Comparison of ENCODE assay signal across 17 cellular contexts in genomic region chr5:146521403-146522106, GRCh38. TPM values are rescaled to one million over a fixed set of nuclear protein-coding genes. Genes with fewer than 3 reads are reported as not detected.
DNase-seq lines count a peak whose midpoint lies in the region; ATAC-seq and TF ChIP-seq lines count a peak whose summit lies in the region.
"Had no signal": no experiment of that assay in that cellular context is flagged by ENCODE, and none has a peak within 500 bp of the region (broad histone marks: within the 10 kb centered on the region; RNA-seq: fewer than 3 reads in every experiment).

No MANE protein-coding gene starts in this region.

- no peak overlapping the region for H3K4me3 Mint-ChIP-seq in Calu3 (ENCODE audit: low read depth, unreplicated experiment)
- H3K4me3 Mint-ChIP-seq: CD4-positive, alpha-beta memory T cell had no signal

- intact Hi-C loops in Calu3 (cut with micrococcal nuclease; ENCODE audit: unreplicated experiment) = no loop called here

- no TSS peak for BruUV-seq in Calu3 (replicated peaks; lab: Mats Ljungman, UMichigan)

- ATAC-seq in HG03280 (IDR thresholded peaks at IDR 0.05; ENCODE audit: unreplicated experiment) = no peak

- CTCF ChIA-PET in Calu3 (lab: Charles Lee) = interaction anchor here (2.7 kb wide), 1 partner anchor 12 kb away, joined by 16 read pairs; no protein-coding TSS in a partner anchor

- H3K9me3 Mint-ChIP-seq in Calu3 (ENCODE audit: low read depth, unreplicated experiment) = no peaks in the 10 kb centered on the region
- H3K9me3 Mint-ChIP-seq: CD4-positive, alpha-beta memory T cell had no signal

- no peak for TF ChIP-seq CTCF in epithelial cell of esophagus (IDR thresholded peaks at IDR 0.05; ENCODE audit: insufficient read depth, low read depth, low read length, missing control alignments)
- TF ChIP-seq CTCF in Calu3 (IDR thresholded peaks at IDR 0.05; ENCODE audit: unreplicated experiment) = no peak

- no peak overlapping the region for H3K4me3 ChIP-seq in epithelial cell of esophagus (ENCODE audit: low read length)

- peaks cover 13% of the 10 kb centered on the region for H3K27me3 Mint-ChIP-seq in Calu3 (ENCODE audit: unreplicated experiment)

- no peak overlapping the region for H3K27ac Mint-ChIP-seq in Calu3 (ENCODE audit: unreplicated experiment)
- H3K27ac Mint-ChIP-seq: CD4-positive, alpha-beta memory T cell had no signal

- DNase-seq in DMS53 (lab: John Stamatoyannopoulos, UW) (peak; percentile 91), ELR (ENCODE audit: low read depth) (peak; percentile 25), NCI-H774 (lab: John Stamatoyannopoulos, UW) (peak; percentile 78), epithelial cell of esophagus (ENCODE audit: low read depth) (peak; percentile 27), Calu3 (no peak), germinal center (ENCODE audit: low spot score) (no peak)
- DNase-seq: CD4-positive, alpha-beta memory T cell; GF-D8; GOT3; NCI-H1694; NCI-H2171; NCI-H524 treated with DMSO at 0.1 percent for 48 hours; NK-92 treated with Interleukin-12 subunit alpha and Interleukin-12 subunit beta, amount 100 ng/mL, for 24 hours had no signal

- H3K36me3 Mint-ChIP-seq in Calu3 (ENCODE audit: insufficient read depth, unreplicated experiment) = no peaks in the 10 kb centered on the region
- H3K36me3 Mint-ChIP-seq: CD4-positive, alpha-beta memory T cell had no signal

- peaks cover 9% of the 10 kb centered on the region for H3K4me1 Mint-ChIP-seq in Calu3 (ENCODE audit: low read depth, unreplicated experiment)
- H3K4me1 Mint-ChIP-seq: CD4-positive, alpha-beta memory T cell had no signal

RNA-seq across cellular contexts. Expression of gene GPR151, which starts 5.6 kb away (rescaled TPM):
- total RNA-seq in Calu3 (2022) = not detected in 2 replicates
- total RNA-seq: CD4-positive, alpha-beta memory T cell; M059J; OCI-LY7; SK-MEL-5 had no signal

Comparison
In these comparisons a context has a peak if more than half of its experiments do, and no peak if none do; other contexts are left out.
1. DNase-seq: peak in DMS53 (single experiment), ELR (single experiment), NCI-H774 (single experiment) and epithelial cell of esophagus (single experiment); none in Calu3 (single experiment) and germinal center (single experiment).